Comparison of ENCODE assay signal across 1 cellular context in the genomic region with DNA sequence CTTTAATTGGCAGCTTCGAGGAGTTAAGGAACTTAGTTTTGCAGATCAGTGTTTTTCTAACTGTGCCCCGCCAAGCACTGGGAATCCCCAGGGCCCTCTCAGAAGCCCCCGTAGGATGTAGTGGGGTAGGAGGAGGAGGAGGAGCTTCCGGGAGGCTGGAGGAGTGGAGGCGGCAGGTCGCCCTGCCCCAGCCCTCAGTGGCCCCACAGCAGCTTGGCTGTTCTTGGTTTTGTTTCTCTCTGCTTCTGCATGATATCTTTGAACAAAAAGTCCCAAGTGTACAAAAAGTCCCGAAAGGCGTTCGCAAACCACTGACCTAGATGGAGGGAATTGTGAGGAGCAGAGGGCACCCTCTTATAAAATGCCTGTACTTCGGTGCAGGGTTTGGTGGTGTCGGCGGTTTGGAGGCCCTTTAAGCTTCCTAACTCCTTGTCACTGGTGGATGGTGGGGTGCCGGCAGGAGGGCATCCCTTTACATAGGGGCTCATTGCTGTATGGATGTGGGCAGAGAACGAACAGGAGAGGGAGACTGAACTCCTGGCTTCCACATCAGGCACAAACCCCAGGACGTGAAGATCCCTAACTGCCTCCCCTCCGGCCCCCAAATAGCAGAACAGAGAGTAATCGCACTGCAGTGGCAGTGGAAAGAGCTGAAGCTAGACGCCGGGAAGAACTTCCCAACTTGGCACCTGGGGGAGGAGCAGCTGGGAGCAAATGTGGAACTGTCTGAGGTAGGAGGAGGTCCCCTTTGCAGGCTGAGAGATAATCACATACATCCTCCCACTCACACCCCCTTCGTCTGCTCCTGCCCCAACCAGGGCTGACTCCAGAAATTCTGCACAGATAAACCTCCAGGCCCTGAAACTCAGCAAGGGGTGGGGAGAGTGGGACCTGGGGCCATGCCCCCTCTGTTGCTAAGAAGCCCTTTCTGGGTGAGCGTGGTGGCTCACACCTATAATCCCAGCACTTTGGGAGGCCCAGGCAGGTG.
TF ChIP-seq lines count a peak whose summit lies in the region.

No MANE protein-coding gene starts in this region.

TF ChIP-seq in endothelial cell of umbilical vein, 7 proteins besides CTCF, POLR2A, EP300 and RAD21:
- TF ChIP-seq EZH2 (IDR thresholded peaks at IDR 0.05; ENCODE audit: borderline replicate concordance, low read depth, low read length, severe bottlenecking) (peak; percentile 39), MAX (IDR thresholded peaks at IDR 0.05; ENCODE audit: insufficient read depth, insufficient read length) (no peak)
